Comparison of ENCODE assay signal across 8 cellular contexts in genomic region chr4:107824367-107825071, GRCh38. TPM values are rescaled to one million over a fixed set of nuclear protein-coding genes. Genes with fewer than 3 reads are reported as not detected.
DNase-seq lines count a peak whose midpoint lies in the region; ATAC-seq lines count a peak whose summit lies in the region.

TSS of gene SGMS2 (plus strand) at chr4:107824932. CDS start at chr4:107895554, 70,622 bp downstream.

- no peaks in the 10 kb centered on the region for H3K9me3 ChIP-seq in GM23248 (ENCODE audit: low read depth)

- no peaks in the 10 kb centered on the region for H3K9me2 ChIP-seq in GM23248 (ENCODE audit: insufficient read depth)

- peaks cover 49% of the 10 kb centered on the region for H3K4me1 Mint-ChIP-seq in dendritic cell treated with granulocyte-macrophage colony-stimulating factor and Interleukin-4, amounts not matched to agents 40 ng/mL and 50 ng/mL, for 4 days (ENCODE audit: low read depth)

- peak within 1 kb of the TSS; percentile 94 for H3K27ac Mint-ChIP-seq in dendritic cell treated with granulocyte-macrophage colony-stimulating factor and Interleukin-4, amounts not matched to agents 40 ng/mL and 50 ng/mL, for 4 days

- no peaks in the 10 kb centered on the region for H3K9me3 Mint-ChIP-seq in dendritic cell treated with granulocyte-macrophage colony-stimulating factor and Interleukin-4, amounts not matched to agents 40 ng/mL and 50 ng/mL, for 4 days

- in situ Hi-C loops in GM23248 (cut with MboI) = no loop called here

- peaks cover 16% of the 10 kb centered on the region; the same call in 1 of the 2 replicates for H3K4me1 ChIP-seq in GM23248 (ENCODE audit: insufficient read depth)

- H3K27ac ChIP-seq in GM23248 = peak within 1 kb of the TSS; percentile 90

- peak; percentile 61 for DNase-seq in GM04503 (ENCODE audit: low read depth)
- peak; percentile 97 for DNase-seq in GM23248
- peak; percentile 35 to 37 for DNase-seq in Kasumi-1 (lab: John Stamatoyannopoulos, UW)
- peak; percentile 59 to 60 for DNase-seq in activated CD4-positive, alpha-beta T cell treated with anti-CD3 and anti-CD28 coated beads for 4 hours
- peak; percentile 87 for DNase-seq in left lobe of liver (ENCODE audit: low spot score)
- DNase-seq in stimulated activated CD4-positive, alpha-beta T cell treated with anti-CD3 and anti-CD28 coated beads, Interleukin-15, amount 100 ng/mL, for 48 hours (ENCODE audit: low read depth in 2 of 2) = peak; percentile 54 to 68
- DNase-seq in NCI-H526 treated with DMSO at 0.1 percent for 48 hours (lab: John Stamatoyannopoulos, UW) = no peak

- H3K36me3 ChIP-seq in GM23248 (ENCODE audit: low read depth) = no peaks in the 10 kb centered on the region

- peak within 1 kb of the TSS; percentile 100 for H3K4me2 ChIP-seq in GM23248 (ENCODE audit: unreplicated experiment)

- H3K9ac ChIP-seq in GM23248 = peak within 1 kb of the TSS; percentile 96

- H3K36me3 Mint-ChIP-seq in dendritic cell treated with granulocyte-macrophage colony-stimulating factor and Interleukin-4, amounts not matched to agents 40 ng/mL and 50 ng/mL, for 4 days (ENCODE audit: low read depth) = peaks cover 6% of the 10 kb centered on the region

- WGBS in GM23248 (ENCODE audit: low coverage in 1 of 2, low lambda C conversion rate in 2 of 2, missing lambda C conversion rate in 2 of 2), 2 experiments = 1% methylated on average over 40 to 47 of the region's 64 CpGs

- H3K27me3 ChIP-seq in GM23248 (replicated peaks; ENCODE audit: insufficient read depth) = no peaks in the 10 kb centered on the region

- peak; percentile 88 for ATAC-seq in left lobe of liver

- H4K20me1 ChIP-seq in GM23248 (ENCODE audit: insufficient read depth) = no peaks in the 10 kb centered on the region

- intact Hi-C loops in dendritic cell treated with granulocyte-macrophage colony-stimulating factor and Interleukin-4, amounts not matched to agents 40 ng/mL and 50 ng/mL, for 4 days (cut with micrococcal nuclease) = loop anchor here (5.0 kb wide), 2 partner anchors 88 to 168 kb away; no protein-coding TSS in a partner anchor

- H3K27me3 Mint-ChIP-seq in dendritic cell treated with granulocyte-macrophage colony-stimulating factor and Interleukin-4, amounts not matched to agents 40 ng/mL and 50 ng/mL, for 4 days = peaks cover 2% of the 10 kb centered on the region

- peak within 1 kb of the TSS; percentile 85 for H2AFZ ChIP-seq in GM23248

- H3K4me3 Mint-ChIP-seq in dendritic cell treated with granulocyte-macrophage colony-stimulating factor and Interleukin-4, amounts not matched to agents 40 ng/mL and 50 ng/mL, for 4 days = peak within 1 kb of the TSS; percentile 95

- peaks cover 35% of the 10 kb centered on the region for H3K79me2 ChIP-seq in GM23248 (ENCODE audit: insufficient read depth)

- H3F3A ChIP-seq in GM23248 (ENCODE audit: insufficient read depth) = peaks cover 18% of the 10 kb centered on the region

- peak within 1 kb of the TSS; percentile 81 for H3K4me3 ChIP-seq in GM23248

RNA-seq across cellular contexts. Expression of gene SGMS2, which starts in this region (rescaled TPM):
- 116 and 165 TPM in 2 replicates for total RNA-seq in GM23248 (2014; rRNA removed; shearing (Covaris generic))
- polyA plus RNA-seq in GM23248 (2016; fragmentation: Nextera tagmentation; extraction: Ambion mirVana) = 35.3 and 39.1 TPM in 2 replicates
- 15.6 TPM for total RNA-seq in left lobe of liver
